Comparison of ENCODE assay signal across 8 cellular contexts in genomic region chr4:84965558-84966381, GRCh38. TPM values are rescaled to one million over a fixed set of nuclear protein-coding genes. Genes with fewer than 3 reads are reported as not detected.
A peak's percentile ranks its signal among the peaks of the same experiment; 100 is the strongest.
DNase-seq lines count a peak whose midpoint lies in the region; ATAC-seq and TF ChIP-seq lines count a peak whose summit lies in the region.

No MANE protein-coding gene starts in this region.

- H3K36me3 ChIP-seq in GM06990 (ENCODE audit: control insufficient read depth, insufficient read depth, low read length) (no peaks in the 10 kb centered on the region), SJCRH30 (peaks cover 16% of the 10 kb centered on the region), subcutaneous abdominal adipose tissue (ENCODE audit: control insufficient read depth in 5 of 5, insufficient read depth in 5 of 5, low read length in 5 of 5) (no peaks in the 10 kb centered on the region)
- H3K36me3 ChIP-seq in effector memory CD4-positive, alpha-beta T cell (ENCODE audit: control insufficient read depth, insufficient read depth, low read length): no peaks in the 10 kb centered on the region

- H3K27ac ChIP-seq in SJCRH30 (peak overlapping the region; percentile 91), subcutaneous abdominal adipose tissue (ENCODE audit: low read depth, low read length) (peak overlapping the region; percentile 92)
- H3K27ac ChIP-seq in effector memory CD4-positive, alpha-beta T cell (ENCODE audit: insufficient read depth, low read length, poor library complexity, severe bottlenecking): no peak overlapping the region

- intact Hi-C loops in lower leg skin (cut with DNase I; ENCODE audit: low total_unique reads): no loop called here

- H3K27me3 ChIP-seq in GM06990 (replicated peaks; ENCODE audit: control insufficient read depth, insufficient read depth, low read length) (no peaks in the 10 kb centered on the region), SJCRH30 (no peaks in the 10 kb centered on the region), subcutaneous abdominal adipose tissue (ENCODE audit: control insufficient read depth in 5 of 5, insufficient read depth in 4 of 5, low read length in 5 of 5) (no peaks in the 10 kb centered on the region)
- H3K27me3 ChIP-seq in effector memory CD4-positive, alpha-beta T cell (replicated peaks; ENCODE audit: control insufficient read depth, insufficient read depth, low read length, poor library complexity, severe bottlenecking): peaks cover 18% of the 10 kb centered on the region

- TF ChIP-seq POLR2A in lower leg skin (IDR thresholded peaks at IDR 0.05): no peak

- H3K9me3 ChIP-seq in SJCRH30 (replicated peaks) (no peaks in the 10 kb centered on the region), subcutaneous abdominal adipose tissue (ENCODE audit: control insufficient read depth in 5 of 5, low read length in 5 of 5) (no peaks in the 10 kb centered on the region)
- no peaks in the 10 kb centered on the region for H3K9me3 ChIP-seq in effector memory CD4-positive, alpha-beta T cell (ENCODE audit: control insufficient read depth, low read length)

- no peak for DNase-seq in GM06990 (ENCODE audit: extremely low read depth, insufficient read length)
- peak; percentile 76 to 84 for DNase-seq in SJCRH30
- DNase-seq in effector memory CD4-positive, alpha-beta T cell: no peak
- peak in 1 of 2 donors; percentile 88 for DNase-seq in lower leg skin (ENCODE audit: low spot score in 2 of 2)
- no peak for DNase-seq in NAMALWA (ENCODE audit: low spot score)
- DNase-seq in GM19238 (ENCODE audit: insufficient read length, low spot score): no peak

- peak overlapping the region; percentile 54 for H3K4me3 ChIP-seq in GM06990 (replicated peaks; ENCODE audit: low read depth, low read length)
- H3K4me3 ChIP-seq in SJCRH30: peak overlapping the region; percentile 77
- H3K4me3 ChIP-seq in effector memory CD4-positive, alpha-beta T cell (ENCODE audit: insufficient read depth, low read depth, low read length, poor library complexity, severe bottlenecking): peak overlapping the region; percentile 22
- H3K4me3 ChIP-seq in lower leg skin (ENCODE audit: low read depth, poor library complexity, severe bottlenecking): peak overlapping the region; percentile 87
- peak overlapping the region; percentile 79 to 95 (median 87) for H3K4me3 ChIP-seq in subcutaneous abdominal adipose tissue (ENCODE audit: low read depth in 1 of 5, low read length in 5 of 5)

- 1 to 2% methylated on average over 21 to 56 of the region's 98 CpGs for WGBS in lower leg skin, 2 donors

- H3K9ac ChIP-seq in subcutaneous abdominal adipose tissue (ENCODE audit: low read length in 5 of 5): peak overlapping the region; percentile 79 to 89 (median 83)

- peak; percentile 17 for ATAC-seq in HG02938 (IDR thresholded peaks at IDR 0.05; ENCODE audit: unreplicated experiment)

- peaks cover 17% of the 10 kb centered on the region for H3K4me1 ChIP-seq in SJCRH30
- peaks cover 11% of the 10 kb centered on the region for H3K4me1 ChIP-seq in effector memory CD4-positive, alpha-beta T cell (ENCODE audit: control insufficient read depth, insufficient read depth, low read length, poor library complexity, severe bottlenecking)
- H3K4me1 ChIP-seq in subcutaneous abdominal adipose tissue (ENCODE audit: control insufficient read depth in 5 of 5, insufficient read depth in 5 of 5, low read length in 5 of 5): peaks cover 0 to 31% (median 24%) of the 10 kb centered on the region in 5 donors

- TF ChIP-seq CTCF in GM06990 (IDR thresholded peaks at IDR 0.05; ENCODE audit: insufficient read depth, low read length, poor library complexity, severe bottlenecking) (no peak), lower leg skin (IDR thresholded peaks at IDR 0.05) (no peak)

RNA-seq across cellular contexts. Expression of gene WDFY3, which starts 0.7 kb away (rescaled TPM):
- total RNA-seq in SJCRH30 (2014; rRNA removed; shearing (Covaris generic)): 134 and 155 TPM in 2 replicates
- total RNA-seq in lower leg skin: 10 to 100 TPM; 73.2 to 98.4 (median 90.2) TPM

Comparison
In these comparisons a context has a peak if more than half of its experiments do, and no peak if none do; other contexts are left out.
1. DNase-seq: peak in SJCRH30 (2 of 2); none in GM06990 (single experiment), effector memory CD4-positive, alpha-beta T cell (0 of 3), NAMALWA (single experiment) and GM19238 (single experiment).
2. H3K4me3 ChIP-seq: peak in every context shown above with its lines; median percentile 87 in lower leg skin; 87 in subcutaneous abdominal adipose tissue; 77 in SJCRH30; 54 in GM06990; 22 in effector memory CD4-positive, alpha-beta T cell.